21 cellular contexts compared by ENCODE assay signal in the genomic region with DNA sequence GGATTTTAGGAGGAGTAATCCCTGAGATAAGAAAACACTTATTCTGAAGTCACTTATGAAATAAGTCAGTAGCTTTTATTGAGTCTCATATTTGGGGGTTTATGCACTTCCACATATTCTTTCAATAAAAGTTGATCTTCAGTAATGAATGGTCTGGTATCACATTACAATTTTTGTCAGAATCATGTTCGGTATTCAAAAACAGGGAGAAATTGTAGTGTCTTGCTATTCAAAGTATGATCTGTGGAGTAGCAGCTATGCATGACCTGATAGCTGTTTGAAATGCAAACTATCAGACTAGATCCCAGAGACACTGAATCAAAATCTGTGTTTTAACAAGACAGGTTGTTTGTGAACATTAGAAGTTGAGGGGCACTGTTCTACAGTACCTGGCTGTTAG.
"Had no signal": no experiment of that assay in that cellular context is flagged by ENCODE, and none has a peak within 500 bp of the region (broad histone marks: within the 10 kb centered on the region; RNA-seq: fewer than 3 reads in every experiment).

No MANE protein-coding gene starts in this region.

- H3K4me3 ChIP-seq: adrenal gland, cardiac muscle cell, mucosa of descending colon, spleen, testis had no signal

- H3K27ac ChIP-seq: adrenal gland, cardiac muscle cell, spleen, testis, VCaP had no signal

- H3K36me3 ChIP-seq: adrenal gland, cardiac muscle cell, spleen had no signal

- DNase-seq: activated CD4-positive, alpha-beta T cell treated with anti-CD3 and anti-CD28 coated beads for 4 hours; activated CD4-positive, alpha-beta T cell treated with anti-CD3 and anti-CD28 coated beads, Interleukin-2, amount 50 U/mL, for 48 hours; activated CD8-positive, alpha-beta memory T cell treated with anti-CD3 and anti-CD28 coated beads for 24 hours; activated effector memory CD4-positive, alpha-beta T cell treated with Interleukin-2 at 50 U/mL for 16 hours; activated naive CD4-positive, alpha-beta T cell treated with Interleukin-2 at 50 U/mL for 16 hours; adrenal gland; aorta; cortex of kidney; foreskin melanocyte; left cardiac atrium; left ventricle myocardium superior; mucosa of descending colon; posterior cingulate gyrus; right cardiac atrium; spleen; stimulated activated CD4-positive, alpha-beta T cell treated with anti-CD3 and anti-CD28 coated beads, Interleukin-4, amount 100 ng/mL, for 1 hour; stimulated activated naive CD8-positive, alpha-beta T cell treated with anti-CD3 and anti-CD28 coated beads, Interleukin-15, Interleukin-2, amounts not matched to agents 100 U/mL and 50 U/mL, for 24 hours; testis; trophoblast cell had no signal

- H3K9me3 ChIP-seq: adrenal gland, mucosa of descending colon, testis had no signal

- H3K27me3 ChIP-seq: adrenal gland, cardiac muscle cell, spleen, testis had no signal

- H3K4me1 ChIP-seq: adrenal gland, spleen, testis had no signal
